ENCODE assay signal across 1 cellular context in the genomic region with DNA sequence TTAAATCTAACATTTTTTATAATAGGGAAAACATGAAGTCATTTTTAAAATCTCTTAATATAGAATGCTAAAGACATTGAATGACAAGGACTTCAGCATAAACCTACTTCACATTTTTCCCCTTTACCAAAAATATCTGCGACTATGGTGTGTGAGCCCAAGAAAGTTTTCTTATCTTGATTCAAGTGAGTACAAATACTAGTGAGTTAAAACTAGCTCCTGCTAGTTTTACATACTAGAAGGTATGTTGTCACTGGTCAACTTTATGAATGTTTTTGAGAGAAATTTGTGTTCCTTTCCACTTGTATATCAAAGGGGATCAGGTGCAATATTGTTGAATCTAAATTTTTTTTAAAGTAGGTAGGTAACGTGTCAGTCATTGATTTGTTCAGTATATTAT.
TF ChIP-seq lines count a peak whose summit lies in the region.

No MANE protein-coding gene starts in this region.

TF ChIP-seq in GM12878, 131 proteins besides CTCF, POLR2A, EP300 and RAD21:
- TF ChIP-seq, protein P1, sequence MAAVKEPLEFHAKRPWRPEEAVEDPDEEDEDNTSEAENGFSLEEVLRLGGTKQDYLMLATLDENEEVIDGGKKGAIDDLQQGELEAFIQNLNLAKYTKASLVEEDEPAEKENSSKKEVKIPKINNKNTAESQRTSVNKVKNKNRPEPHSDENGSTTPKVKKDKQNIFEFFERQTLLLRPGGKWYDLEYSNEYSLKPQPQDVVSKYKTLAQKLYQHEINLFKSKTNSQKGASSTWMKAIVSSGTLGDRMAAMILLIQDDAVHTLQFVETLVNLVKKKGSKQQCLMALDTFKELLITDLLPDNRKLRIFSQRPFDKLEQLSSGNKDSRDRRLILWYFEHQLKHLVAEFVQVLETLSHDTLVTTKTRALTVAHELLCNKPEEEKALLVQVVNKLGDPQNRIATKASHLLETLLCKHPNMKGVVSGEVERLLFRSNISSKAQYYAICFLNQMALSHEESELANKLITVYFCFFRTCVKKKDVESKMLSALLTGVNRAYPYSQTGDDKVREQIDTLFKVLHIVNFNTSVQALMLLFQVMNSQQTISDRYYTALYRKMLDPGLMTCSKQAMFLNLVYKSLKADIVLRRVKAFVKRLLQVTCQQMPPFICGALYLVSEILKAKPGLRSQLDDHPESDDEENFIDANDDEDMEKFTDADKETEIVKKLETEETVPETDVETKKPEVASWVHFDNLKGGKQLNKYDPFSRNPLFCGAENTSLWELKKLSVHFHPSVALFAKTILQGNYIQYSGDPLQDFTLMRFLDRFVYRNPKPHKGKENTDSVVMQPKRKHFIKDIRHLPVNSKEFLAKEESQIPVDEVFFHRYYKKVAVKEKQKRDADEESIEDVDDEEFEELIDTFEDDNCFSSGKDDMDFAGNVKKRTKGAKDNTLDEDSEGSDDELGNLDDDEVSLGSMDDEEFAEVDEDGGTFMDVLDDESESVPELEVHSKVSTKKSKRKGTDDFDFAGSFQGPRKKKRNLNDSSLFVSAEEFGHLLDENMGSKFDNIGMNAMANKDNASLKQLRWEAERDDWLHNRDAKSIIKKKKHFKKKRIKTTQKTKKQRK (IDR thresholded peaks at IDR 0.05; ENCODE audit: low read depth, low read length) = no peak
- TF ChIP-seq, protein P2, sequence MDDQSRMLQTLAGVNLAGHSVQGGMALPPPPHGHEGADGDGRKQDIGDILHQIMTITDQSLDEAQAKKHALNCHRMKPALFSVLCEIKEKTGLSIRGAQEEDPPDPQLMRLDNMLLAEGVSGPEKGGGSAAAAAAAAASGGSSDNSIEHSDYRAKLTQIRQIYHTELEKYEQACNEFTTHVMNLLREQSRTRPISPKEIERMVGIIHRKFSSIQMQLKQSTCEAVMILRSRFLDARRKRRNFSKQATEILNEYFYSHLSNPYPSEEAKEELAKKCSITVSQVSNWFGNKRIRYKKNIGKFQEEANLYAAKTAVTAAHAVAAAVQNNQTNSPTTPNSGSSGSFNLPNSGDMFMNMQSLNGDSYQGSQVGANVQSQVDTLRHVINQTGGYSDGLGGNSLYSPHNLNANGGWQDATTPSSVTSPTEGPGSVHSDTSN (IDR thresholded peaks at IDR 0.05; ENCODE audit: insufficient replicate concordance, low read depth, low read length) = no peak
- TF ChIP-seq, protein P3, sequence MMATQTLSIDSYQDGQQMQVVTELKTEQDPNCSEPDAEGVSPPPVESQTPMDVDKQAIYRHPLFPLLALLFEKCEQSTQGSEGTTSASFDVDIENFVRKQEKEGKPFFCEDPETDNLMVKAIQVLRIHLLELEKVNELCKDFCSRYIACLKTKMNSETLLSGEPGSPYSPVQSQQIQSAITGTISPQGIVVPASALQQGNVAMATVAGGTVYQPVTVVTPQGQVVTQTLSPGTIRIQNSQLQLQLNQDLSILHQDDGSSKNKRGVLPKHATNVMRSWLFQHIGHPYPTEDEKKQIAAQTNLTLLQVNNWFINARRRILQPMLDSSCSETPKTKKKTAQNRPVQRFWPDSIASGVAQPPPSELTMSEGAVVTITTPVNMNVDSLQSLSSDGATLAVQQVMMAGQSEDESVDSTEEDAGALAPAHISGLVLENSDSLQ (IDR thresholded peaks at IDR 0.05) = no peak
- TF ChIP-seq CBX5 (IDR thresholded peaks at IDR 0.05; ENCODE audit: low read depth) (no peak), TCF7 (IDR thresholded peaks at IDR 0.05; ENCODE audit: borderline replicate concordance) (no peak), RBBP5 (conservative IDR thresholded peaks at IDR 0.05) (no peak), HDAC2 (IDR thresholded peaks at IDR 0.05) (no peak), YBX1 (IDR thresholded peaks at IDR 0.05) (no peak), SIX5 (IDR thresholded peaks at IDR 0.05; ENCODE audit: low read depth, low read length, severe bottlenecking) (no peak), RAD51 (IDR thresholded peaks at IDR 0.05) (no peak)
- TF ChIP-seq, protein P4, sequence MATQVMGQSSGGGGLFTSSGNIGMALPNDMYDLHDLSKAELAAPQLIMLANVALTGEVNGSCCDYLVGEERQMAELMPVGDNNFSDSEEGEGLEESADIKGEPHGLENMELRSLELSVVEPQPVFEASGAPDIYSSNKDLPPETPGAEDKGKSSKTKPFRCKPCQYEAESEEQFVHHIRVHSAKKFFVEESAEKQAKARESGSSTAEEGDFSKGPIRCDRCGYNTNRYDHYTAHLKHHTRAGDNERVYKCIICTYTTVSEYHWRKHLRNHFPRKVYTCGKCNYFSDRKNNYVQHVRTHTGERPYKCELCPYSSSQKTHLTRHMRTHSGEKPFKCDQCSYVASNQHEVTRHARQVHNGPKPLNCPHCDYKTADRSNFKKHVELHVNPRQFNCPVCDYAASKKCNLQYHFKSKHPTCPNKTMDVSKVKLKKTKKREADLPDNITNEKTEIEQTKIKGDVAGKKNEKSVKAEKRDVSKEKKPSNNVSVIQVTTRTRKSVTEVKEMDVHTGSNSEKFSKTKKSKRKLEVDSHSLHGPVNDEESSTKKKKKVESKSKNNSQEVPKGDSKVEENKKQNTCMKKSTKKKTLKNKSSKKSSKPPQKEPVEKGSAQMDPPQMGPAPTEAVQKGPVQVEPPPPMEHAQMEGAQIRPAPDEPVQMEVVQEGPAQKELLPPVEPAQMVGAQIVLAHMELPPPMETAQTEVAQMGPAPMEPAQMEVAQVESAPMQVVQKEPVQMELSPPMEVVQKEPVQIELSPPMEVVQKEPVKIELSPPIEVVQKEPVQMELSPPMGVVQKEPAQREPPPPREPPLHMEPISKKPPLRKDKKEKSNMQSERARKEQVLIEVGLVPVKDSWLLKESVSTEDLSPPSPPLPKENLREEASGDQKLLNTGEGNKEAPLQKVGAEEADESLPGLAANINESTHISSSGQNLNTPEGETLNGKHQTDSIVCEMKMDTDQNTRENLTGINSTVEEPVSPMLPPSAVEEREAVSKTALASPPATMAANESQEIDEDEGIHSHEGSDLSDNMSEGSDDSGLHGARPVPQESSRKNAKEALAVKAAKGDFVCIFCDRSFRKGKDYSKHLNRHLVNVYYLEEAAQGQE (IDR thresholded peaks at IDR 0.05; ENCODE audit: low read depth, low read length) = no peak
